6 cellular contexts compared by ENCODE assay signal in genomic region chr19:34388745-34389144, GRCh38. TPM values are rescaled to one million over a fixed set of nuclear protein-coding genes. Genes with fewer than 3 reads are reported as not detected.
DNase-seq lines count a peak whose midpoint lies in the region; ATAC-seq, FAIRE-seq and TF ChIP-seq lines count a peak whose summit lies in the region.
"Not testable (repeated sequence)": the region's sequence is repeated elsewhere in the genome, so short reads cannot be mapped to it uniquely, and the experiment has no call there.

No MANE protein-coding gene starts in this region.

- not testable (repeated sequence) for ATAC-seq in T-helper 17 cell; WTC11; K562; HepG2; stimulated activated effector memory CD8-positive, alpha-beta T cell treated with anti-CD3 and anti-CD28 coated beads, Interleukin-12 subunit alpha, Interleukin-12 subunit beta, amount 100 ng/mL, for 72 hours

- in situ Hi-C loops in K562 (cut with MboI); HepG2 (cut with HindIII; ENCODE audit: extremely low pct_ligation_motif_present, low pct_unique_long_range_greater_than_20kb): not testable (repeated sequence)

- CTCF ChIA-PET in HEK293 (lab: Yijun Ruan, JAX) = interaction anchor here (0.7 kb wide), 1 partner anchor 8 kb away, joined by 3 read pairs; no protein-coding TSS in a partner anchor
- CTCF ChIA-PET in WTC11 (lab: Charles Lee); K562 (lab: Yijun Ruan, JAX; ENCODE audit: low intra/inter-chr PET ratio); HepG2 (lab: Yijun Ruan, JAX; ENCODE audit: low intra/inter-chr PET ratio, low total read pairs): not testable (repeated sequence)

- not testable (repeated sequence) for TF ChIP-seq CTCF in HEK293 (tag by site-specific recombination; IDR thresholded peaks at IDR 0.05); WTC11 (IDR thresholded peaks at IDR 0.05); K562 (IDR thresholded peaks at IDR 0.05 in 2 of 3, conservative IDR thresholded peaks at IDR 0.05 in 1 of 3; ENCODE audit: insufficient read depth in 2 of 3, low read depth in 1 of 3, low read length in 3 of 3); HepG2 (CRISPR knock-in tag; IDR thresholded peaks at IDR 0.05)

- TF ChIP-seq EP300 in K562 (IDR thresholded peaks at IDR 0.05; ENCODE audit: low read length); HepG2 (IDR thresholded peaks at IDR 0.05; ENCODE audit: low read depth in 2 of 2, low read length in 2 of 2); HepG2 (CRISPR knock-in tag; IDR thresholded peaks at IDR 0.05; ENCODE audit: borderline replicate concordance): not testable (repeated sequence)

- intact Hi-C loops in K562 (cut with micrococcal nuclease); HepG2 (cut with micrococcal nuclease; ENCODE audit: unreplicated experiment): not testable (repeated sequence)

- not testable (repeated sequence) for H3K4me1 ChIP-seq in HEK293 (ENCODE audit: control insufficient read depth, insufficient read depth, low read length); K562 (replicated peaks in 1 of 2; ENCODE audit: control insufficient read depth in 2 of 2, insufficient read depth in 2 of 2, low read length in 2 of 2); HepG2 (ENCODE audit: insufficient read depth, low read length)

- H3K27ac ChIP-seq in HEK293 (ENCODE audit: extremely low read depth, low read depth, low read length); K562 (ENCODE audit: extremely low read depth, low read depth, low read length); HepG2 (ENCODE audit: extremely low read length, insufficient read depth, low read length): not testable (repeated sequence)

- WGBS in K562 (ENCODE audit: insufficient coverage, low coverage, missing lambda C conversion rate) = 100% methylated on average over 2 of the region's 2 CpGs
- WGBS in HepG2 (ENCODE audit: low lambda C conversion rate) = 100% methylated on average over 2 of the region's 2 CpGs

- peaks cover 20% of the 10 kb centered on the region for H3K4me1 Mint-ChIP-seq in T-helper 17 cell
- not testable (repeated sequence) for H3K4me1 Mint-ChIP-seq in WTC11
- peaks cover 38% of the 10 kb centered on the region for H3K4me1 Mint-ChIP-seq in stimulated activated effector memory CD8-positive, alpha-beta T cell treated with anti-CD3 and anti-CD28 coated beads, Interleukin-12 subunit alpha, Interleukin-12 subunit beta, amount 100 ng/mL, for 72 hours

- not testable (repeated sequence) for H4K20me1 ChIP-seq in K562 (replicated peaks; ENCODE audit: control insufficient read depth, insufficient read depth, low read length)
- H4K20me1 ChIP-seq in HepG2 (ENCODE audit: insufficient read depth, low read length) = 0 out of 2 replicates have a peak, but pooled peaks cover 11% of the 10 kb centered on the region

- not testable (repeated sequence) for TF ChIP-seq POLR2A in K562 (conservative IDR thresholded peaks at IDR 0.05); HepG2 (IDR thresholded peaks at IDR 0.05; ENCODE audit: insufficient read depth in 1 of 2, low read depth in 2 of 2, low read length in 2 of 2)

- H3K4me3 Mint-ChIP-seq in T-helper 17 cell; WTC11; stimulated activated effector memory CD8-positive, alpha-beta T cell treated with anti-CD3 and anti-CD28 coated beads, Interleukin-12 subunit alpha, Interleukin-12 subunit beta, amount 100 ng/mL, for 72 hours: not testable (repeated sequence)

- not testable (repeated sequence) for DNase-seq in T-helper 17 cell; WTC11 (ENCODE audit: low spot score); K562 (ENCODE audit: extremely low read depth in 1 of 4, low spot score in 3 of 4); HepG2 (ENCODE audit: low spot score); stimulated activated effector memory CD8-positive, alpha-beta T cell treated with anti-CD3 and anti-CD28 coated beads, Interleukin-12 subunit alpha, Interleukin-12 subunit beta, amount 100 ng/mL, for 72 hours (ENCODE audit: low spot score in 2 of 2)

- H3K4me2 ChIP-seq in K562 (ENCODE audit: insufficient read depth, low read length); HepG2 (ENCODE audit: low read depth, low read length): not testable (repeated sequence)

- H3K9me3 Mint-ChIP-seq in WTC11; stimulated activated effector memory CD8-positive, alpha-beta T cell treated with anti-CD3 and anti-CD28 coated beads, Interleukin-12 subunit alpha, Interleukin-12 subunit beta, amount 100 ng/mL, for 72 hours: not testable (repeated sequence)

- H3K36me3 ChIP-seq in HEK293 (ENCODE audit: control insufficient read depth in 2 of 2, insufficient read depth in 1 of 2, low read length in 2 of 2) (peaks cover 74 to 96% of the 10 kb centered on the region in 2 experiments), K562 (ENCODE audit: control insufficient read depth, insufficient read depth, low read length) (peaks cover 97% of the 10 kb centered on the region), HepG2 (replicated peaks in 1 of 2; ENCODE audit: control insufficient read depth in 1 of 2, insufficient read depth in 2 of 2, low read length in 2 of 2) (peaks cover 59 to 97% of the 10 kb centered on the region in 2 experiments)

- not testable (repeated sequence) for H3K9ac ChIP-seq in K562 (ENCODE audit: insufficient read depth in 1 of 2, low read depth in 2 of 2, low read length in 2 of 2); HepG2 (ENCODE audit: insufficient read depth, low read depth, low read length)

- BruUV-seq in K562 (replicated peaks; lab: Mats Ljungman, UMichigan); HepG2 (replicated peaks; lab: Mats Ljungman, UMichigan): not testable (repeated sequence)

- not testable (repeated sequence) for H3K4me3 ChIP-seq in HEK293 (ENCODE audit: low read depth, low read length); K562; HepG2 (replicated peaks in 1 of 3; ENCODE audit: insufficient read depth in 1 of 3, low read depth in 2 of 3, low read length in 3 of 3)

- not testable (repeated sequence) for H3K36me3 Mint-ChIP-seq in T-helper 17 cell (ENCODE audit: low read depth); stimulated activated effector memory CD8-positive, alpha-beta T cell treated with anti-CD3 and anti-CD28 coated beads, Interleukin-12 subunit alpha, Interleukin-12 subunit beta, amount 100 ng/mL, for 72 hours
- peaks cover 47% of the 10 kb centered on the region for H3K36me3 Mint-ChIP-seq in WTC11

- TF ChIP-seq RAD21 in K562 (CRISPR knock-in tag; conservative IDR thresholded peaks at IDR 0.05 in 1 of 2, IDR thresholded peaks at IDR 0.05 in 1 of 2); HepG2 (CRISPR knock-in tag; IDR thresholded peaks at IDR 0.05): not testable (repeated sequence)

- H3K27ac Mint-ChIP-seq in T-helper 17 cell = peak overlapping the region; percentile 21
- not testable (repeated sequence) for H3K27ac Mint-ChIP-seq in WTC11
- H3K27ac Mint-ChIP-seq in stimulated activated effector memory CD8-positive, alpha-beta T cell treated with anti-CD3 and anti-CD28 coated beads, Interleukin-12 subunit alpha, Interleukin-12 subunit beta, amount 100 ng/mL, for 72 hours = peak overlapping the region; percentile 65

- H3K27me3 Mint-ChIP-seq in T-helper 17 cell; WTC11 (ENCODE audit: low read depth): not testable (repeated sequence)

- not testable (repeated sequence) for H3K9me3 ChIP-seq in HEK293 (ENCODE audit: control insufficient read depth, insufficient read depth, low read depth, low read length); T-helper 17 cell (ENCODE audit: control insufficient read depth, low read length, poor library complexity, severe bottlenecking); HepG2 (ENCODE audit: low read length)
- peaks cover 26% of the 10 kb centered on the region for H3K9me3 ChIP-seq in K562 (replicated peaks; ENCODE audit: control insufficient read depth, insufficient read depth, low read depth, low read length)

- H3K27me3 ChIP-seq in K562 (ENCODE audit: control insufficient read depth in 2 of 2, insufficient read depth in 2 of 2, low read length in 2 of 2); HepG2 (ENCODE audit: control insufficient read depth in 1 of 2, insufficient read depth in 2 of 2, low read length in 2 of 2): not testable (repeated sequence)

- peaks cover 20% of the 10 kb centered on the region for H3K79me2 ChIP-seq in K562 (ENCODE audit: control insufficient read depth, insufficient read depth, low read length)
- not testable (repeated sequence) for H3K79me2 ChIP-seq in HepG2 (ENCODE audit: insufficient read depth, low read length)

- POLR2A ChIA-PET in HEK293 (lab: Yijun Ruan, JAX) = interaction anchor here (0.6 kb wide), 1 partner anchor 362 kb away, joined by 6 read pairs; no protein-coding TSS in a partner anchor
- POLR2A ChIA-PET in WTC11 (lab: Charles Lee); HepG2 (lab: Yijun Ruan, JAX): not testable (repeated sequence)
- POLR2A ChIA-PET in K562 (lab: Yijun Ruan, JAX) = interaction anchor here (1.0 kb wide), 1 partner anchor 30 kb away, joined by 5 read pairs; no protein-coding TSS in a partner anchor

- H3K9me1 ChIP-seq in K562 (ENCODE audit: control insufficient read depth, insufficient read depth, low read length) = not testable (repeated sequence)

- H2AFZ ChIP-seq in K562 (ENCODE audit: low read depth, low read length); HepG2 (ENCODE audit: low read length): not testable (repeated sequence)

- not testable (repeated sequence) for FAIRE-seq in K562 (lab: Jason Lieb, UNC); HepG2 (lab: Jason Lieb, UNC)

RNA-seq across cellular contexts. Expression of gene PDCD2L, which starts 15.5 kb away (rescaled TPM):
- total RNA-seq in T-helper 17 cell (1 to 10 TPM; 5.9 to 6.2 TPM), WTC11 (2021) (38.0 to 43.4 TPM (median 41.2 TPM) in 3 replicates), K562 (2014; rRNA removed) (56.5 and 83.0 TPM in 2 replicates), K562 (2014; rRNA removed; fragmentation: Illumina TruSeq; extraction: Trizol) (61.9 and 68.5 TPM in 2 replicates), K562 (2015; rRNA removed; fragmentation: Illumina TruSeq; extraction: Trizol) (47.7 and 51.1 TPM in 2 replicates), K562 (2021) (48.6 and 56.3 TPM in 2 replicates), HepG2 (2016; rRNA removed; fragmentation: Illumina TruSeq; extraction: Trizol) (35.2 and 40.5 TPM in 2 replicates)
- total RNA-seq in K562 (2011; cell fraction: chromatin; rRNA removed; ENCODE audit: low replicate concordance) = 45.0 and 54.7 TPM in 2 replicates
- 50.1 and 53.4 TPM in 2 replicates for total RNA-seq in K562 (2011; cell fraction: nucleolus; rRNA removed)
- total RNA-seq in K562 (2011; cell fraction: nucleoplasm; rRNA removed) = 40.0 and 41.6 TPM in 2 replicates
- polyA plus RNA-seq in K562 (2011; rRNA removed) (62.8 and 65.9 TPM in 2 replicates), K562 (2014; fragmentation: Illumina TruSeq; extraction: Trizol) (43.7 and 46.2 TPM in 2 replicates), K562 (2014; fragmentation: Nextera tagmentation; extraction: Ambion mirVana) (10 to 100 TPM; 12.1 to 14.6 TPM), K562 (2014; rRNA removed) (60.5 and 67.3 TPM in 2 replicates), HepG2 (2011; rRNA removed) (24.5 and 29.3 TPM in 2 replicates)
- 69.2 and 96.2 TPM in 2 replicates for polyA plus RNA-seq in K562 (2011; cell fraction: cytosol; rRNA removed)
- polyA plus RNA-seq in K562 (2011; cell fraction: nucleus; rRNA removed) = 32.6 and 34.5 TPM in 2 replicates
- polyA plus RNA-seq in K562 (2012) = 26.8 and 37.9 TPM in 2 replicates
- 62.3 and 71.3 TPM in 2 replicates for polyA minus RNA-seq in K562 (2011; rRNA and poly(A)+ RNA removed)
- 16.2 and 17.5 TPM in 2 replicates for polyA minus RNA-seq in K562 (2011; cell fraction: cytosol; rRNA and poly(A)+ RNA removed)
- 12.8 and 20.4 TPM in 2 replicates for polyA minus RNA-seq in K562 (2011; cell fraction: nucleus; rRNA and poly(A)+ RNA removed)
- 11.6 and 14.8 TPM in 2 replicates for total RNA-seq in HepG2 (2016; cell fraction: cytosol; rRNA removed; fragmentation: Illumina TruSeq; extraction: Trizol; ENCODE audit: low read depth)
- 33.1 and 33.4 TPM in 2 replicates for total RNA-seq in HepG2 (2016; cell fraction: insoluble cytoplasmic fraction; rRNA removed; fragmentation: Illumina TruSeq; extraction: Trizol)
- 13.3 and 18.3 TPM in 2 replicates for total RNA-seq in HepG2 (2016; cell fraction: membrane; rRNA removed; fragmentation: Illumina TruSeq; extraction: Trizol)
- total RNA-seq in HepG2 (2016; cell fraction: nucleus; rRNA removed; fragmentation: Illumina TruSeq; extraction: Trizol) = 15.7 and 15.8 TPM in 2 replicates
- polyA plus RNA-seq in HepG2 (2011; cell fraction: cytosol; rRNA removed) = 30.4 and 32.4 TPM in 2 replicates
- 11.2 and 15.1 TPM in 2 replicates for polyA plus RNA-seq in HepG2 (2011; cell fraction: nucleus; rRNA removed)
- polyA plus RNA-seq in HepG2 (2012) = 22.2 and 26.3 TPM in 2 replicates
- polyA plus RNA-seq in HepG2 (2016; cell fraction: cytosol; fragmentation: Illumina TruSeq; extraction: Trizol; ENCODE audit: low read depth) = 9.9 and 11.5 TPM in 2 replicates
- 28.1 and 29.2 TPM in 2 replicates for polyA plus RNA-seq in HepG2 (2016; cell fraction: insoluble cytoplasmic fraction; fragmentation: Illumina TruSeq; extraction: Trizol; ENCODE audit: low read depth)
- polyA plus RNA-seq in HepG2 (2016; cell fraction: membrane; fragmentation: Illumina TruSeq; extraction: Trizol; ENCODE audit: low read depth) = 11.1 and 13.6 TPM in 2 replicates
- polyA plus RNA-seq in HepG2 (2016; cell fraction: nucleus; fragmentation: Illumina TruSeq; extraction: Trizol; ENCODE audit: insufficient read depth, low read depth) = 16.5 and 17.5 TPM in 2 replicates
- polyA minus RNA-seq in HepG2 (2011; rRNA and poly(A)+ RNA removed; ENCODE audit: low replicate concordance) = 34.1 and 34.4 TPM in 2 replicates
- 6.5 and 7.9 TPM in 2 replicates for polyA minus RNA-seq in HepG2 (2011; cell fraction: cytosol; rRNA and poly(A)+ RNA removed)
- 11.6 and 12.1 TPM in 2 replicates for polyA minus RNA-seq in HepG2 (2011; cell fraction: nucleus; rRNA and poly(A)+ RNA removed)

RNA-seq across cellular contexts. Expression of gene GPI, which starts 23.7 kb away (rescaled TPM):
- total RNA-seq in T-helper 17 cell (100 to 1,000 TPM; 109 to 122 TPM), WTC11 (2021) (389 to 452 TPM (median 446 TPM) in 3 replicates), K562 (2014; rRNA removed) (140 and 173 TPM in 2 replicates), K562 (2014; rRNA removed; fragmentation: Illumina TruSeq; extraction: Trizol) (95.8 and 118 TPM in 2 replicates), K562 (2015; rRNA removed; fragmentation: Illumina TruSeq; extraction: Trizol) (122 and 132 TPM in 2 replicates), K562 (2021) (349 and 358 TPM in 2 replicates), HepG2 (2016; rRNA removed; fragmentation: Illumina TruSeq; extraction: Trizol) (167 and 207 TPM in 2 replicates)
- total RNA-seq in K562 (2011; cell fraction: chromatin; rRNA removed; ENCODE audit: low replicate concordance) = 590 and 952 TPM in 2 replicates
- 406 and 452 TPM in 2 replicates for total RNA-seq in K562 (2011; cell fraction: nucleolus; rRNA removed)
- total RNA-seq in K562 (2011; cell fraction: nucleoplasm; rRNA removed) = 536 and 580 TPM in 2 replicates
- polyA plus RNA-seq in K562 (2011; rRNA removed) (94.1 and 259 TPM in 2 replicates), K562 (2014; fragmentation: Illumina TruSeq; extraction: Trizol) (306 and 322 TPM in 2 replicates), K562 (2014; fragmentation: Nextera tagmentation; extraction: Ambion mirVana) (100 to 1,000 TPM in 1 of 2 experiments, 10 to 100 TPM in 1; 88.3 to 168 TPM), K562 (2014; rRNA removed) (114 and 116 TPM in 2 replicates), HepG2 (2011; rRNA removed) (115 and 147 TPM in 2 replicates)
- polyA plus RNA-seq in K562 (2011; cell fraction: cytosol; rRNA removed) = 182 and 184 TPM in 2 replicates
- polyA plus RNA-seq in K562 (2011; cell fraction: nucleus; rRNA removed) = 344 and 354 TPM in 2 replicates
- polyA plus RNA-seq in K562 (2012) = 353 and 375 TPM in 2 replicates
- 222 and 306 TPM in 2 replicates for polyA minus RNA-seq in K562 (2011; rRNA and poly(A)+ RNA removed)
- polyA minus RNA-seq in K562 (2011; cell fraction: cytosol; rRNA and poly(A)+ RNA removed) = 368 and 561 TPM in 2 replicates
- 118 and 188 TPM in 2 replicates for polyA minus RNA-seq in K562 (2011; cell fraction: nucleus; rRNA and poly(A)+ RNA removed)
- 57.7 and 63.3 TPM in 2 replicates for total RNA-seq in HepG2 (2016; cell fraction: cytosol; rRNA removed; fragmentation: Illumina TruSeq; extraction: Trizol; ENCODE audit: low read depth)
- 170 and 179 TPM in 2 replicates for total RNA-seq in HepG2 (2016; cell fraction: insoluble cytoplasmic fraction; rRNA removed; fragmentation: Illumina TruSeq; extraction: Trizol)
- 117 and 119 TPM in 2 replicates for total RNA-seq in HepG2 (2016; cell fraction: membrane; rRNA removed; fragmentation: Illumina TruSeq; extraction: Trizol)
- 102 and 114 TPM in 2 replicates for total RNA-seq in HepG2 (2016; cell fraction: nucleus; rRNA removed; fragmentation: Illumina TruSeq; extraction: Trizol)
- polyA plus RNA-seq in HepG2 (2011; cell fraction: cytosol; rRNA removed) = 137 and 170 TPM in 2 replicates
- polyA plus RNA-seq in HepG2 (2011; cell fraction: nucleus; rRNA removed) = 307 and 407 TPM in 2 replicates
- 311 and 360 TPM in 2 replicates for polyA plus RNA-seq in HepG2 (2012)
- 97.4 and 105 TPM in 2 replicates for polyA plus RNA-seq in HepG2 (2016; cell fraction: cytosol; fragmentation: Illumina TruSeq; extraction: Trizol; ENCODE audit: low read depth)
- 183 and 254 TPM in 2 replicates for polyA plus RNA-seq in HepG2 (2016; cell fraction: insoluble cytoplasmic fraction; fragmentation: Illumina TruSeq; extraction: Trizol; ENCODE audit: low read depth)
- polyA plus RNA-seq in HepG2 (2016; cell fraction: membrane; fragmentation: Illumina TruSeq; extraction: Trizol; ENCODE audit: low read depth) = 113 and 126 TPM in 2 replicates
- polyA plus RNA-seq in HepG2 (2016; cell fraction: nucleus; fragmentation: Illumina TruSeq; extraction: Trizol; ENCODE audit: insufficient read depth, low read depth) = 173 and 188 TPM in 2 replicates
- 301 and 307 TPM in 2 replicates for polyA minus RNA-seq in HepG2 (2011; rRNA and poly(A)+ RNA removed; ENCODE audit: low replicate concordance)
- polyA minus RNA-seq in HepG2 (2011; cell fraction: cytosol; rRNA and poly(A)+ RNA removed) = 278 and 286 TPM in 2 replicates
- polyA minus RNA-seq in HepG2 (2011; cell fraction: nucleus; rRNA and poly(A)+ RNA removed) = 125 and 126 TPM in 2 replicates

RNA-seq across cellular contexts. Expression of gene UBA2, which starts 39.4 kb away (rescaled TPM):
- total RNA-seq in T-helper 17 cell (10 to 100 TPM; 55.2 to 62.0 TPM), WTC11 (2021) (156 to 163 TPM (median 162 TPM) in 3 replicates), K562 (2014; rRNA removed) (249 and 271 TPM in 2 replicates), K562 (2014; rRNA removed; fragmentation: Illumina TruSeq; extraction: Trizol) (297 and 375 TPM in 2 replicates), K562 (2015; rRNA removed; fragmentation: Illumina TruSeq; extraction: Trizol) (264 and 274 TPM in 2 replicates), K562 (2021) (196 and 199 TPM in 2 replicates), HepG2 (2016; rRNA removed; fragmentation: Illumina TruSeq; extraction: Trizol) (222 and 327 TPM in 2 replicates)
- total RNA-seq in K562 (2011; cell fraction: chromatin; rRNA removed; ENCODE audit: low replicate concordance) = 209 and 222 TPM in 2 replicates
- total RNA-seq in K562 (2011; cell fraction: nucleolus; rRNA removed) = 59.7 and 66.9 TPM in 2 replicates
- 107 and 129 TPM in 2 replicates for total RNA-seq in K562 (2011; cell fraction: nucleoplasm; rRNA removed)
- polyA plus RNA-seq in K562 (2011; rRNA removed) (345 and 444 TPM in 2 replicates), K562 (2014; fragmentation: Illumina TruSeq; extraction: Trizol) (230 and 254 TPM in 2 replicates), K562 (2014; fragmentation: Nextera tagmentation; extraction: Ambion mirVana) (10 to 100 TPM; 80.0 to 89.7 TPM), K562 (2014; rRNA removed) (266 and 283 TPM in 2 replicates), HepG2 (2011; rRNA removed) (117 and 172 TPM in 2 replicates)
- 156 and 219 TPM in 2 replicates for polyA plus RNA-seq in K562 (2011; cell fraction: cytosol; rRNA removed)
- polyA plus RNA-seq in K562 (2011; cell fraction: nucleus; rRNA removed) = 102 and 133 TPM in 2 replicates
- polyA plus RNA-seq in K562 (2012) = 188 and 336 TPM in 2 replicates
- 560 and 566 TPM in 2 replicates for polyA minus RNA-seq in K562 (2011; rRNA and poly(A)+ RNA removed)
- 238 and 297 TPM in 2 replicates for polyA minus RNA-seq in K562 (2011; cell fraction: cytosol; rRNA and poly(A)+ RNA removed)
- polyA minus RNA-seq in K562 (2011; cell fraction: nucleus; rRNA and poly(A)+ RNA removed) = 43.4 and 84.3 TPM in 2 replicates
- 111 and 132 TPM in 2 replicates for total RNA-seq in HepG2 (2016; cell fraction: cytosol; rRNA removed; fragmentation: Illumina TruSeq; extraction: Trizol; ENCODE audit: low read depth)
- total RNA-seq in HepG2 (2016; cell fraction: insoluble cytoplasmic fraction; rRNA removed; fragmentation: Illumina TruSeq; extraction: Trizol) = 217 and 335 TPM in 2 replicates
- total RNA-seq in HepG2 (2016; cell fraction: membrane; rRNA removed; fragmentation: Illumina TruSeq; extraction: Trizol) = 253 and 274 TPM in 2 replicates
- total RNA-seq in HepG2 (2016; cell fraction: nucleus; rRNA removed; fragmentation: Illumina TruSeq; extraction: Trizol) = 84.0 and 88.3 TPM in 2 replicates
- 89.3 and 104 TPM in 2 replicates for polyA plus RNA-seq in HepG2 (2011; cell fraction: cytosol; rRNA removed)
- polyA plus RNA-seq in HepG2 (2011; cell fraction: nucleus; rRNA removed) = 43.7 and 47.8 TPM in 2 replicates
- 112 and 146 TPM in 2 replicates for polyA plus RNA-seq in HepG2 (2012)
- polyA plus RNA-seq in HepG2 (2016; cell fraction: cytosol; fragmentation: Illumina TruSeq; extraction: Trizol; ENCODE audit: low read depth) = 64.4 and 67.9 TPM in 2 replicates
- polyA plus RNA-seq in HepG2 (2016; cell fraction: insoluble cytoplasmic fraction; fragmentation: Illumina TruSeq; extraction: Trizol; ENCODE audit: low read depth) = 228 and 233 TPM in 2 replicates
- polyA plus RNA-seq in HepG2 (2016; cell fraction: membrane; fragmentation: Illumina TruSeq; extraction: Trizol; ENCODE audit: low read depth) = 113 and 131 TPM in 2 replicates
- 93.7 and 95.4 TPM in 2 replicates for polyA plus RNA-seq in HepG2 (2016; cell fraction: nucleus; fragmentation: Illumina TruSeq; extraction: Trizol; ENCODE audit: insufficient read depth, low read depth)
- polyA minus RNA-seq in HepG2 (2011; rRNA and poly(A)+ RNA removed; ENCODE audit: low replicate concordance) = 113 and 118 TPM in 2 replicates
- polyA minus RNA-seq in HepG2 (2011; cell fraction: cytosol; rRNA and poly(A)+ RNA removed) = 132 and 194 TPM in 2 replicates
- polyA minus RNA-seq in HepG2 (2011; cell fraction: nucleus; rRNA and poly(A)+ RNA removed) = 68.1 and 99.3 TPM in 2 replicates
